In the genomic region with DNA sequence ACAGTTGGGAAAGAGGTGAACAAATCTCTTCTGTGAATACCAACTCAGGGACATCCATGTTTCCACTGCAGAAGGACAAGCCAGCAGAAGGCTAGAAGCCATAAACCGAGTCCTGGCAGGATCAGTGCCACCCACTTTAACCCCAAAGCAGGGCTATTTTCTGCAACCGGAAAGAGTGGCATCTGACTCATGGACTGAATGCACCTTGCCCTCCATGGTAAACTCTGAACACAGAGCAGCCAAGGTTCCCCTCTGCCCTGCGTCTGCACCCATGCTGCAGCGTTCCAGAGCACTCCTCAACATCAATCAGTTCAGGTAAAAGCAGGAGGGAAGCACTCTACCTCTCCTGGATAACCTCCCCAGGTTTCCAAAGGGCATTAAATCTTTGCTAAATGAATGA, we compare ENCODE assay signal across 6 cellular contexts. TPM values are rescaled to one million over a fixed set of nuclear protein-coding genes. Genes with fewer than 3 reads are reported as not detected.
A peak's percentile ranks its signal among the peaks of the same experiment; 100 is the strongest.
DNase-seq lines count a peak whose midpoint lies in the region; ATAC-seq lines count a peak whose summit lies in the region.

No MANE protein-coding gene starts in this region.

- peak overlapping the region in 1 of 2 experiments; percentile 99 for H3K4me3 ChIP-seq in mesenchymal stem cell (ENCODE audit: insufficient read depth in 1 of 2, low read depth in 1 of 2, low read length in 2 of 2)

- H2BK12ac ChIP-seq in mesenchymal stem cell (ENCODE audit: low read length in 2 of 2): peak overlapping the region in 1 of 2 experiments; percentile 47

- H4K8ac ChIP-seq in mesenchymal stem cell (ENCODE audit: low read length): peak overlapping the region; percentile 78

- H2AFZ ChIP-seq in mesenchymal stem cell (ENCODE audit: low read depth, low read length): no peak overlapping the region

- H3K4me2 ChIP-seq in mesenchymal stem cell (ENCODE audit: low read length, poor library complexity, severe bottlenecking): peak overlapping the region; percentile 75

- H3K27ac ChIP-seq in KOPT-K1 (ENCODE audit: low read depth, low read length, poor library complexity, severe bottlenecking) (peak overlapping the region; percentile 94), mesenchymal stem cell (ENCODE audit: low read length, poor library complexity, severe bottlenecking) (peak overlapping the region; percentile 98)

- no peaks in the 10 kb centered on the region for H3K9me3 Mint-ChIP-seq in activated T-helper 2 cell treated with anti-CD3 and anti-CD28 coated beads, Interferon-gamma antibody, Interleukin-2, Interleukin-4, amounts not matched to agents 10 μg/mL and 5 μg/mL and 100 μg/mL, durations not matched to agents 14 hours and 24 hours and 36 hours

- intact Hi-C loops in activated T-helper 2 cell treated with anti-CD3 and anti-CD28 coated beads, Interferon-gamma antibody, Interleukin-2, Interleukin-4, amounts not matched to agents 10 μg/mL and 5 μg/mL and 100 μg/mL, durations not matched to agents 14 hours and 24 hours and 36 hours (cut with micrococcal nuclease): loop anchor here (1.0 kb wide), 2 partner anchors 15 to 30 kb away; partner anchors contain the start of genes GDPGP1 and TTLL13

- 77% methylated on average over 4 of the region's 4 CpGs for WGBS in mesenchymal stem cell

- no peaks in the 10 kb centered on the region for H3K27me3 Mint-ChIP-seq in activated T-helper 2 cell treated with anti-CD3 and anti-CD28 coated beads, Interferon-gamma antibody, Interleukin-2, Interleukin-4, amounts not matched to agents 10 μg/mL and 5 μg/mL and 100 μg/mL, durations not matched to agents 14 hours and 24 hours and 36 hours (ENCODE audit: low read depth)

- peak overlapping the region; percentile 99 for H3K9ac ChIP-seq in mesenchymal stem cell (ENCODE audit: low read length)

- H2BK5ac ChIP-seq in mesenchymal stem cell (ENCODE audit: low read depth, low read length, poor library complexity, severe bottlenecking): no peak overlapping the region

- H3K36me3 Mint-ChIP-seq in activated T-helper 2 cell treated with anti-CD3 and anti-CD28 coated beads, Interferon-gamma antibody, Interleukin-2, Interleukin-4, amounts not matched to agents 10 μg/mL and 5 μg/mL and 100 μg/mL, durations not matched to agents 14 hours and 24 hours and 36 hours (ENCODE audit: low read depth): peaks cover 32% of the 10 kb centered on the region

- H4K91ac ChIP-seq in mesenchymal stem cell (ENCODE audit: low read length): no peak overlapping the region

- DNase-seq in activated T-helper 2 cell treated with anti-CD3 and anti-CD28 coated beads, Interferon-gamma antibody, Interleukin-2, Interleukin-4, amounts not matched to agents 10 μg/mL and 5 μg/mL and 100 μg/mL, durations not matched to agents 14 hours and 24 hours and 36 hours (ENCODE audit: low spot score): no peak
- DNase-seq in mesenchymal stem cell: no peak
- DNase-seq in NCI-H2081 treated with DMSO at 0.1 percent for 48 hours (lab: John Stamatoyannopoulos, UW): no peak
- DNase-seq in HPDE6-E6E7 (ENCODE audit: extremely low spot score): no peak

- H3K4ac ChIP-seq in mesenchymal stem cell (ENCODE audit: low read depth in 1 of 2, low read length in 2 of 2): peak overlapping the region in 1 of 2 experiments; percentile 69

- H2AK5ac ChIP-seq in mesenchymal stem cell (ENCODE audit: low read length, severe bottlenecking): no peak overlapping the region

- peak overlapping the region; percentile 97 for H3K4me3 Mint-ChIP-seq in activated T-helper 2 cell treated with anti-CD3 and anti-CD28 coated beads, Interferon-gamma antibody, Interleukin-2, Interleukin-4, amounts not matched to agents 10 μg/mL and 5 μg/mL and 100 μg/mL, durations not matched to agents 14 hours and 24 hours and 36 hours (ENCODE audit: low read depth)

- peaks cover 7% of the 10 kb centered on the region for H3K4me1 ChIP-seq in mesenchymal stem cell (ENCODE audit: control insufficient read depth, insufficient read depth, low read depth, low read length)

- peak overlapping the region in 1 of 2 experiments; percentile 74 for H3K18ac ChIP-seq in mesenchymal stem cell (ENCODE audit: low read depth in 1 of 2, low read length in 2 of 2)

- H3K36me3 ChIP-seq in KOPT-K1 (ENCODE audit: insufficient read depth, low read length): peaks cover 22% of the 10 kb centered on the region
- peaks cover 4 to 14% of the 10 kb centered on the region in 2 experiments for H3K36me3 ChIP-seq in mesenchymal stem cell (ENCODE audit: control insufficient read depth in 1 of 2, insufficient read depth in 2 of 2, low read depth in 1 of 2, low read length in 2 of 2)

- no peak for ATAC-seq in HG02852 (IDR thresholded peaks at IDR 0.05; ENCODE audit: unreplicated experiment)

- H3K9me3 ChIP-seq in KOPT-K1 (ENCODE audit: insufficient read depth, low read length, poor library complexity, severe bottlenecking) (no peaks in the 10 kb centered on the region), mesenchymal stem cell (ENCODE audit: control insufficient read depth, low read length) (no peaks in the 10 kb centered on the region)

- no peak overlapping the region for H2BK15ac ChIP-seq in mesenchymal stem cell (ENCODE audit: low read depth, poor library complexity, severe bottlenecking)

- H3K14ac ChIP-seq in mesenchymal stem cell (ENCODE audit: low read length in 2 of 2): no peak overlapping the region

- peak overlapping the region; percentile 35 for H2BK120ac ChIP-seq in mesenchymal stem cell (ENCODE audit: low read depth, low read length)

- no peaks in the 10 kb centered on the region for H3K27me3 ChIP-seq in mesenchymal stem cell (ENCODE audit: control insufficient read depth in 1 of 2, insufficient read depth in 1 of 2, low read length in 2 of 2)

- H3K23ac ChIP-seq in mesenchymal stem cell (ENCODE audit: low read length in 2 of 2): peak overlapping the region in 1 of 2 experiments; percentile 27

- peak overlapping the region; percentile 96 for H3K27ac Mint-ChIP-seq in activated T-helper 2 cell treated with anti-CD3 and anti-CD28 coated beads, Interferon-gamma antibody, Interleukin-2, Interleukin-4, amounts not matched to agents 10 μg/mL and 5 μg/mL and 100 μg/mL, durations not matched to agents 14 hours and 24 hours and 36 hours

- peaks cover 33% of the 10 kb centered on the region for H3K4me1 Mint-ChIP-seq in activated T-helper 2 cell treated with anti-CD3 and anti-CD28 coated beads, Interferon-gamma antibody, Interleukin-2, Interleukin-4, amounts not matched to agents 10 μg/mL and 5 μg/mL and 100 μg/mL, durations not matched to agents 14 hours and 24 hours and 36 hours (ENCODE audit: low read depth)

- H3K79me1 ChIP-seq in mesenchymal stem cell (replicated peaks; ENCODE audit: low read length, poor library complexity, severe bottlenecking): peaks cover 7% of the 10 kb centered on the region

RNA-seq across cellular contexts. Expression of gene NGRN, which starts 0.8 kb away (rescaled TPM):
- total RNA-seq in activated T-helper 2 cell treated with anti-CD3 and anti-CD28 coated beads, Interferon-gamma antibody, Interleukin-2, Interleukin-4, amounts not matched to agents 10 μg/mL and 5 μg/mL and 100 μg/mL, durations not matched to agents 14 hours and 24 hours and 36 hours: 37.1 and 40.3 TPM in 2 replicates
- polyA plus RNA-seq in mesenchymal stem cell (2013, experiment 1 of 2): 59.1 TPM
- 58.8 TPM for polyA plus RNA-seq in mesenchymal stem cell (2013, experiment 2 of 2)

RNA-seq across cellular contexts. Expression of gene TTLL13, which starts 15.3 kb away (rescaled TPM):
- 0.34 and 1.3 TPM in 2 replicates for total RNA-seq in activated T-helper 2 cell treated with anti-CD3 and anti-CD28 coated beads, Interferon-gamma antibody, Interleukin-2, Interleukin-4, amounts not matched to agents 10 μg/mL and 5 μg/mL and 100 μg/mL, durations not matched to agents 14 hours and 24 hours and 36 hours
- polyA plus RNA-seq in mesenchymal stem cell (2013, experiment 1 of 2): 0.04 TPM
- polyA plus RNA-seq in mesenchymal stem cell (2013, experiment 2 of 2): 0.11 TPM

RNA-seq across cellular contexts. Expression of gene GDPGP1, which starts 30.6 kb away (rescaled TPM):
- 11.4 and 12.0 TPM in 2 replicates for total RNA-seq in activated T-helper 2 cell treated with anti-CD3 and anti-CD28 coated beads, Interferon-gamma antibody, Interleukin-2, Interleukin-4, amounts not matched to agents 10 μg/mL and 5 μg/mL and 100 μg/mL, durations not matched to agents 14 hours and 24 hours and 36 hours
- polyA plus RNA-seq in mesenchymal stem cell (2013, experiment 1 of 2): 1.1 TPM
- polyA plus RNA-seq in mesenchymal stem cell (2013, experiment 2 of 2): 1.0 TPM

RNA-seq across cellular contexts. Expression of gene CIB1, which starts 30.9 kb away (rescaled TPM):
- total RNA-seq in activated T-helper 2 cell treated with anti-CD3 and anti-CD28 coated beads, Interferon-gamma antibody, Interleukin-2, Interleukin-4, amounts not matched to agents 10 μg/mL and 5 μg/mL and 100 μg/mL, durations not matched to agents 14 hours and 24 hours and 36 hours: 159 and 162 TPM in 2 replicates
- 90.2 TPM for polyA plus RNA-seq in mesenchymal stem cell (2013, experiment 1 of 2)
- 93.4 TPM for polyA plus RNA-seq in mesenchymal stem cell (2013, experiment 2 of 2)
